Comparison of ENCODE assay signal across 10 cellular contexts in genomic region chr15:82159922-82160321, GRCh38.
A peak's percentile ranks its signal among the peaks of the same experiment; 100 is the strongest.
DNase-seq lines count a peak whose midpoint lies in the region; ATAC-seq and TF ChIP-seq lines count a peak whose summit lies in the region.
"Had no signal": no experiment of that assay in that cellular context is flagged by ENCODE, and none has a peak within 500 bp of the region (broad histone marks: within the 10 kb centered on the region; RNA-seq: fewer than 3 reads in every experiment).

No MANE protein-coding gene starts in this region.

- H3K4me1 ChIP-seq in upper lobe of right lung (no peaks in the 10 kb centered on the region), thyroid gland (no peaks in the 10 kb centered on the region)

- in situ Hi-C loops in astrocyte of the cerebellum (cut with HindIII; ENCODE audit: low sequenced_read_pairs), result no loop called here

- H3K4me3 ChIP-seq in astrocyte of the cerebellum (ENCODE audit: low read depth, low read length) (no peak overlapping the region), upper lobe of right lung (no peak overlapping the region), thyroid gland (replicated peaks in 1 of 3) (no peak overlapping the region)

- intact Hi-C loops in upper lobe of right lung (cut with DNase I) (no loop called here), thyroid gland (cut with DNase I) (no loop called here)

- H3K27me3 ChIP-seq in upper lobe of right lung (no peaks in the 10 kb centered on the region), thyroid gland (no peaks in the 10 kb centered on the region)

- H3K9me3 ChIP-seq in upper lobe of right lung (no peaks in the 10 kb centered on the region), thyroid gland (no peaks in the 10 kb centered on the region)

- H3K27ac ChIP-seq in upper lobe of right lung, result no peak overlapping the region
- no peak overlapping the region for H3K27ac ChIP-seq in thyroid gland

- TF ChIP-seq CTCF in astrocyte of the cerebellum (IDR thresholded peaks at IDR 0.05; ENCODE audit: low read depth, low read length, missing control alignments), result no peak
- no peak for TF ChIP-seq CTCF in upper lobe of right lung (IDR thresholded peaks at IDR 0.05)
- no peak for TF ChIP-seq CTCF in thyroid gland (IDR thresholded peaks at IDR 0.05)

- H3K36me3 ChIP-seq in upper lobe of right lung (peaks cover 26% of the 10 kb centered on the region), thyroid gland (peaks cover 3 to 6% of the 10 kb centered on the region in 2 donors)

- peak; percentile 66 for DNase-seq in HK-2 (ENCODE audit: unreplicated experiment)
- DNase-seq in astrocyte of the cerebellum (ENCODE audit: low read depth), result peak; percentile 80
- DNase-seq in hepatic stellate cell (ENCODE audit: low spot score), result peak; percentile 71
- DNase-seq in upper lobe of right lung, result no peak
- DNase-seq in activated naive CD4-positive, alpha-beta T cell (lab: John Stamatoyannopoulos, UW), result no peak
- DNase-seq in left lobe of liver (ENCODE audit: low spot score), result no peak
- DNase-seq in thyroid gland, result no peak
- DNase-seq: activated CD4-positive, alpha-beta memory T cell treated with anti-CD3 and anti-CD28 coated beads for 36 hours; naive B cell; NCI-H2227 treated with DMSO at 0.1 percent for 48 hours had no signal

- no peak for TF ChIP-seq POLR2A in thyroid gland (IDR thresholded peaks at IDR 0.05)

- WGBS in thyroid gland, 2 donors, result 95 to 98% methylated on average over 2 of the region's 2 CpGs

- ATAC-seq in upper lobe of right lung (peak; percentile 25), left lobe of liver (no peak)

Comparison
In these comparisons a context has a peak if more than half of its experiments do, and no peak if none do; other contexts are left out.
1. DNase-seq: peak in HK-2 (single experiment), astrocyte of the cerebellum (single experiment) and hepatic stellate cell (single experiment); none in upper lobe of right lung (single experiment), activated naive CD4-positive, alpha-beta T cell (0 of 4), left lobe of liver (single experiment) and thyroid gland (0 of 2).